Comparison of ENCODE assay signal across 13 cellular contexts in the genomic region with DNA sequence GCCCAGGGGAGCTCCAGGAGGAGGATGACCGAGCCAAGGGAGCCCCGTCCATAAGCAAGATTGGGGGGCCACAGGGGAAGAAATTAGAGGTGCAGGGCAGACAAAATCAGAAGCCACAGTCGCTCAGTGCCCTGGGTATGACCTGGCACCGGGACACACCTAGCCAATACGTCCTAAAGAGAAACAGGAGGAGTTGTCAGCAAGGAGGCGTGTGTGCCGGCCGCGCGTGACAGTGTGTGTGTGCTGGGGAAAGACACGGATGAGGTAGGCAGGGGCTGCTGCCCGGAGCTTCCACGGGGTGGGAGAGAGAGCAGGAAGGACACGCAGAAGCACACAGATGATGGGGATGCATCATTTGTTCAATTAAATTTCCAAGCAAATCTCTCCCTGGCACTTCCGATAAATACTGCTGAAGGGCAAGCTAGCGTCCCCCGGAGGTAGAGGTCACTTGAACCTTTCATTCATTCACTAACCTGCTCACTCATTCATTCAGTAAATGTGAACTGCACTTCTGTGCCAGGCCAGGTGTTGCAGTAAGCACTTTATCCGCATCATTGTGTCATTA. TPM values are rescaled to one million over a fixed set of nuclear protein-coding genes. Genes with fewer than 3 reads are reported as not detected.
DNase-seq lines count a peak whose midpoint lies in the region; ATAC-seq and TF ChIP-seq lines count a peak whose summit lies in the region.
"Had no signal": no experiment of that assay in that cellular context is flagged by ENCODE, and none has a peak within 500 bp of the region (broad histone marks: within the 10 kb centered on the region; RNA-seq: fewer than 3 reads in every experiment).

No MANE protein-coding gene starts in this region.

- DNase-seq in GM23338 (ENCODE audit: low spot score) (no peak), T-helper 17 cell (no peak), mesendoderm (no peak), brain microvascular endothelial cell (no peak), SW 1271 (lab: John Stamatoyannopoulos, UW) (no peak)
- DNase-seq: NCI-H1417 treated with DMSO at 0.1 percent for 48 hours, NCI-H446 treated with DMSO at 0.1 percent for 48 hours had no signal

- no peaks in the 10 kb centered on the region for H3K9me2 ChIP-seq in GM23338 (ENCODE audit: insufficient read depth)

- H3K9ac ChIP-seq in mesendoderm (ENCODE audit: low read length) (no peak overlapping the region), skeletal muscle satellite cell (ENCODE audit: low read depth, low read length) (no peak overlapping the region)

- H4K20me1 ChIP-seq in GM23338 (replicated peaks; ENCODE audit: insufficient read depth): no peaks in the 10 kb centered on the region

- H3F3A ChIP-seq in GM23338 (replicated peaks; ENCODE audit: low read depth): no peaks in the 10 kb centered on the region

- H2AK5ac ChIP-seq in mesendoderm (ENCODE audit: low read length): no peak overlapping the region

- H3K79me2 ChIP-seq in GM23338 (replicated peaks; ENCODE audit: insufficient read depth) (no peaks in the 10 kb centered on the region), mesendoderm (ENCODE audit: control insufficient read depth, insufficient read depth, low read length) (no peaks in the 10 kb centered on the region)

- H4K5ac ChIP-seq in mesendoderm (ENCODE audit: low read length): no peak overlapping the region

- peaks cover 8% of the 10 kb centered on the region; the same call in 2 of the 3 replicates for H3K4me1 Mint-ChIP-seq in GM23338
- peaks cover 5% of the 10 kb centered on the region for H3K4me1 Mint-ChIP-seq in T-helper 17 cell

- H4K8ac ChIP-seq in mesendoderm (ENCODE audit: low read depth, low read length): no peak overlapping the region

- no peaks in the 10 kb centered on the region for H3K27me3 ChIP-seq in GM23338 (ENCODE audit: insufficient read depth)
- no peaks in the 10 kb centered on the region for H3K27me3 ChIP-seq in mesendoderm (ENCODE audit: insufficient read depth, low read length, poor library complexity)
- no peaks in the 10 kb centered on the region for H3K27me3 ChIP-seq in skeletal muscle satellite cell (ENCODE audit: control insufficient read depth, insufficient read depth, low read length)
- no peaks in the 10 kb centered on the region for H3K27me3 ChIP-seq in brain microvascular endothelial cell (replicated peaks)
- H3K27me3 ChIP-seq: SJSA1 had no signal

- H3K4me3 ChIP-seq in GM23338 (no peak overlapping the region), mesendoderm (ENCODE audit: low read length) (no peak overlapping the region), skeletal muscle satellite cell (ENCODE audit: low read length) (no peak overlapping the region), brain microvascular endothelial cell (ENCODE audit: low read depth, low read length) (no peak overlapping the region)
- H3K4me3 ChIP-seq: PC-9, SJSA1 had no signal

- H3K4me2 ChIP-seq in GM23338: no peak overlapping the region
- no peak overlapping the region for H3K4me2 ChIP-seq in mesendoderm (ENCODE audit: low read length)
- H3K4me2 ChIP-seq in skeletal muscle satellite cell (ENCODE audit: low read length): peak overlapping the region; percentile 68

- ATAC-seq in GM23338: peak; percentile 14
- ATAC-seq in T-helper 17 cell: no peak
- ATAC-seq in HG02588 (IDR thresholded peaks at IDR 0.05; ENCODE audit: unreplicated experiment): no peak

- H3K36me3 ChIP-seq in GM23338 (ENCODE audit: insufficient read depth) (no peaks in the 10 kb centered on the region), mesendoderm (ENCODE audit: control insufficient read depth, insufficient read depth, low read length) (no peaks in the 10 kb centered on the region), skeletal muscle satellite cell (ENCODE audit: insufficient read depth, low read length) (no peaks in the 10 kb centered on the region), brain microvascular endothelial cell (replicated peaks) (no peaks in the 10 kb centered on the region)
- H3K36me3 ChIP-seq: SJSA1 had no signal

- TF ChIP-seq CTCF in GM23338 (conservative IDR thresholded peaks at IDR 0.05; ENCODE audit: low read depth in 2 of 2): no peak
- no peak for TF ChIP-seq CTCF in brain microvascular endothelial cell (IDR thresholded peaks at IDR 0.05; ENCODE audit: low read depth, low read length, missing control alignments)

- H3K36me3 Mint-ChIP-seq in GM23338 (ENCODE audit: low read depth) (no peaks in the 10 kb centered on the region), T-helper 17 cell (ENCODE audit: low read depth) (no peaks in the 10 kb centered on the region)
- H3K36me3 Mint-ChIP-seq: CD4-positive, CD25-positive, alpha-beta regulatory T cell had no signal

- H3K27me3 Mint-ChIP-seq in GM23338 (ENCODE audit: insufficient read depth, low read depth, poor library complexity) (peaks cover 6% of the 10 kb centered on the region), T-helper 17 cell (peaks cover 29% of the 10 kb centered on the region)
- H3K27me3 Mint-ChIP-seq: CD4-positive, CD25-positive, alpha-beta regulatory T cell had no signal

- H3K56ac ChIP-seq in mesendoderm (ENCODE audit: low read length): peak overlapping the region; percentile 28

- H3K27ac ChIP-seq in GM23338 (ENCODE audit: low read depth): no peak overlapping the region
- H3K27ac ChIP-seq in mesendoderm (ENCODE audit: low read depth, low read length): no peak overlapping the region
- no peak overlapping the region for H3K27ac ChIP-seq in brain microvascular endothelial cell
- H3K27ac ChIP-seq: PC-9, SJSA1 had no signal

- no peaks in the 10 kb centered on the region for H3K79me1 ChIP-seq in mesendoderm (ENCODE audit: low read length)

- in situ Hi-C loops in brain microvascular endothelial cell (cut with HindIII; ENCODE audit: low pct_ligation_motif_present, low sequenced_read_pairs): loop anchor here (25.0 kb wide), 1 partner anchor 717 kb away; a partner anchor contains a TSS

- H3K27ac Mint-ChIP-seq in GM23338 (no peak overlapping the region), T-helper 17 cell (no peak overlapping the region)
- H3K27ac Mint-ChIP-seq: CD4-positive, CD25-positive, alpha-beta regulatory T cell had no signal

- H3K9me3 ChIP-seq in T-helper 17 cell (ENCODE audit: control insufficient read depth, low read length, poor library complexity, severe bottlenecking): no peaks in the 10 kb centered on the region
- H3K9me3 ChIP-seq in skeletal muscle satellite cell (replicated peaks; ENCODE audit: low read length): no peaks in the 10 kb centered on the region
- H3K9me3 ChIP-seq: Caco-2, SJSA1 had no signal

- WGBS in mesendoderm (ENCODE audit: extremely low coverage, insufficient coverage, low lambda C conversion rate): no CpG with 5 or more reads among the region's 18 CpGs

- no peak overlapping the region for H3K18ac ChIP-seq in mesendoderm (ENCODE audit: low read length)

- no peak overlapping the region for H2BK120ac ChIP-seq in mesendoderm (ENCODE audit: low read depth, low read length)

- H3K4me1 ChIP-seq in GM23338 (ENCODE audit: insufficient read depth) (no peaks in the 10 kb centered on the region), mesendoderm (ENCODE audit: control insufficient read depth, low read depth, low read length) (no peaks in the 10 kb centered on the region), skeletal muscle satellite cell (ENCODE audit: control insufficient read depth, insufficient read depth, low read length) (no peaks in the 10 kb centered on the region)

- no peak overlapping the region for H2BK5ac ChIP-seq in mesendoderm (ENCODE audit: low read length)

- no peak overlapping the region for H2BK15ac ChIP-seq in mesendoderm (replicated peaks; ENCODE audit: low read depth)

- H3K4me3 Mint-ChIP-seq in GM23338 (no peak overlapping the region), T-helper 17 cell (peak overlapping the region; percentile 36)
- H3K4me3 Mint-ChIP-seq: CD4-positive, CD25-positive, alpha-beta regulatory T cell had no signal

- no peak overlapping the region for H3K23ac ChIP-seq in mesendoderm (ENCODE audit: low read length)

- H2AFZ ChIP-seq in GM23338: peak overlapping the region; percentile 93; the same call in 1 of the 2 replicates
- H2AFZ ChIP-seq: PC-9 had no signal

- H3K4ac ChIP-seq in mesendoderm (ENCODE audit: low read depth, low read length): no peak overlapping the region

- no peaks in the 10 kb centered on the region for H3K9me3 Mint-ChIP-seq in GM23338
- H3K9me3 Mint-ChIP-seq: CD4-positive, CD25-positive, alpha-beta regulatory T cell had no signal

RNA-seq across cellular contexts. Expression of a gene that starts 38.0 kb away (rescaled TPM):
- 1.2 and 1.9 TPM in 2 replicates for total RNA-seq in GM23338 (2014; rRNA removed; shearing (Covaris generic))
- 2.5 and 3.9 TPM in 2 replicates for polyA plus RNA-seq in GM23338 (2016; fragmentation: Nextera tagmentation; extraction: Ambion mirVana)
- 1 to 10 TPM; 2.0 to 2.6 TPM for total RNA-seq in T-helper 17 cell
- polyA plus RNA-seq in mesendoderm (2013, experiment 1 of 2): 2.8 TPM
- 2.4 TPM for polyA plus RNA-seq in mesendoderm (2013, experiment 2 of 2)
- 8.5 and 9.4 TPM in 2 replicates for total RNA-seq in skeletal muscle satellite cell (2012; rRNA removed)
